8 cellular contexts compared by ENCODE assay signal in genomic region chr19:11738746-11739620, GRCh38. TPM values are rescaled to one million over a fixed set of nuclear protein-coding genes. Genes with fewer than 3 reads are reported as not detected.
A peak's percentile ranks its signal among the peaks of the same experiment; 100 is the strongest.
DNase-seq lines count a peak whose midpoint lies in the region; ATAC-seq and TF ChIP-seq lines count a peak whose summit lies in the region.

ZNF823 (minus strand) TSS chr19:11738946; CDS start chr19:11738819, 127 bp downstream.

- H3K36me3 ChIP-seq in spleen: no peaks in the 10 kb centered on the region

- H3K9me3 ChIP-seq in spleen: no peaks in the 10 kb centered on the region

- peak within 1 kb of the TSS; percentile 94 for H3K27ac Mint-ChIP-seq in central memory CD8-positive, alpha-beta T cell (ENCODE audit: low read depth)

- H3K4me1 Mint-ChIP-seq in central memory CD8-positive, alpha-beta T cell: peaks cover 19% of the 10 kb centered on the region

- H3K36me3 Mint-ChIP-seq in central memory CD8-positive, alpha-beta T cell (ENCODE audit: insufficient read depth): peaks cover 5% of the 10 kb centered on the region

- H3K27me3 Mint-ChIP-seq in central memory CD8-positive, alpha-beta T cell: no peaks in the 10 kb centered on the region

- no peaks in the 10 kb centered on the region for H3K27me3 ChIP-seq in spleen (replicated peaks in 1 of 7)

- peak; percentile 83 for DNase-seq in AG09309 (ENCODE audit: low read depth)
- DNase-seq in NCI-H2227 treated with DMSO at 0.1 percent for 48 hours (lab: John Stamatoyannopoulos, UW): peak; percentile 92
- peak; percentile 86 to 95 (median 88) for DNase-seq in activated CD4-positive, CD25-positive, alpha-beta regulatory T cell (lab: John Stamatoyannopoulos, UW)
- DNase-seq in central memory CD8-positive, alpha-beta T cell (ENCODE audit: low spot score in 2 of 2): peak; percentile 94 to 96
- peak; percentile 97 for DNase-seq in iris pigment epithelial cell (ENCODE audit: low read depth)
- DNase-seq in spleen: peak; percentile 96

- peak within 1 kb of the TSS; percentile 99 for H3K4me3 Mint-ChIP-seq in central memory CD8-positive, alpha-beta T cell

- peak within 1 kb of the TSS; percentile 68 to 91 (median 84) for H3K27ac ChIP-seq in spleen

- TF ChIP-seq POLR2A in GM18951 (IDR thresholded peaks at IDR 0.05; ENCODE audit: extremely low read depth, insufficient read depth, insufficient read length): peak; percentile 80
- peak in 1 of 3 donors; percentile 33 for TF ChIP-seq POLR2A in spleen (IDR thresholded peaks at IDR 0.05)

- intact Hi-C loops in spleen (cut with DNase I; ENCODE audit: low total_unique reads): no loop called here

- 1 to 2% (median 1%) methylated on average over 18 to 35 of the region's 35 CpGs for WGBS in spleen, 5 donors

- peaks cover 0 to 33% (median 22%) of the 10 kb centered on the region in 6 donors for H3K4me1 ChIP-seq in spleen

- in situ Hi-C loops in GM18951 (cut with MboI; ENCODE audit: low sequenced_read_pairs, unreplicated experiment): no loop called here

- H3K4me3 ChIP-seq in AG09309 (ENCODE audit: control insufficient read depth, low read depth, low read length) (peak within 1 kb of the TSS; percentile 97), spleen (peak within 1 kb of the TSS; percentile 79 to 97 (median 90))

- no peaks in the 10 kb centered on the region for H3K9me3 Mint-ChIP-seq in central memory CD8-positive, alpha-beta T cell

- no peak for TF ChIP-seq CTCF in AG09309 (IDR thresholded peaks at IDR 0.05; ENCODE audit: control insufficient read depth, insufficient read depth, low read depth, low read length, missing control alignments)
- no peak for TF ChIP-seq CTCF in spleen (IDR thresholded peaks at IDR 0.05 in 8 of 11, conservative IDR thresholded peaks at IDR 0.05 in 3 of 11)

- peak; percentile 90 for ATAC-seq in HG03175 (IDR thresholded peaks at IDR 0.05; ENCODE audit: unreplicated experiment)
- ATAC-seq in central memory CD8-positive, alpha-beta T cell (replicated peaks; ENCODE audit: extremely low read depth, poor library complexity, severe bottlenecking): peak; percentile 99

RNA-seq across cellular contexts. Expression of gene ZNF823, which starts in this region (rescaled TPM):
- total RNA-seq in spleen: 1 to 10 TPM; 2.9 to 5.2 (median 4.2) TPM
- polyA plus RNA-seq in spleen: 1 to 10 TPM; 1.3 to 2.1 (median 1.8) TPM

Comparison
In these comparisons a context has a peak if more than half of its experiments do, and no peak if none do; other contexts are left out.
1. Peak in every context shown above with its lines: DNase-seq, ATAC-seq, H3K4me3 ChIP-seq and H3K27ac ChIP-seq.